Comparison of ENCODE assay signal across 8 cellular contexts in genomic region chr10:132420469-132421376, GRCh38. TPM values are rescaled to one million over a fixed set of nuclear protein-coding genes. Genes with fewer than 3 reads are reported as not detected.
DNase-seq lines count a peak whose midpoint lies in the region; ATAC-seq and TF ChIP-seq lines count a peak whose summit lies in the region.

No MANE protein-coding gene starts in this region.

- peaks cover 35% of the 10 kb centered on the region for H3K4me1 Mint-ChIP-seq in activated T-cell treated with anti-CD3 and anti-CD28 coated beads, Interleukin-2, amount 50 U/mL, for 4 hours (ENCODE audit: low read depth)
- H3K4me1 Mint-ChIP-seq in stimulated activated memory B cell treated with anti-CD40 and anti-IgM and Interleukin-4, amounts not matched to agents 10 μg/mL and 1 μg/mL and 100 μg/mL, for 72 hours: peaks cover 55% of the 10 kb centered on the region
- peaks cover 4 to 28% (median 12%) of the 10 kb centered on the region in 4 donors for H3K4me1 Mint-ChIP-seq in CD4-positive, alpha-beta memory T cell

- TF ChIP-seq CTCF in OCI-LY3 (IDR thresholded peaks at IDR 0.05; ENCODE audit: low read depth, low read length): no peak

- H3K9me3 ChIP-seq in OCI-LY3 (ENCODE audit: insufficient read depth, low read length): no peaks in the 10 kb centered on the region
- H3K9me3 ChIP-seq in CD4-positive, alpha-beta memory T cell (ENCODE audit: control insufficient read depth in 1 of 2, low read length in 2 of 2): no peaks in the 10 kb centered on the region

- no peak overlapping the region for H3K4me3 Mint-ChIP-seq in activated T-cell treated with anti-CD3 and anti-CD28 coated beads, Interleukin-2, amount 50 U/mL, for 4 hours
- no peak overlapping the region for H3K4me3 Mint-ChIP-seq in stimulated activated memory B cell treated with anti-CD40 and anti-IgM and Interleukin-4, amounts not matched to agents 10 μg/mL and 1 μg/mL and 100 μg/mL, for 72 hours
- H3K4me3 Mint-ChIP-seq in CD4-positive, alpha-beta memory T cell: no peak overlapping the region

- no peaks in the 10 kb centered on the region for H3K9me3 Mint-ChIP-seq in activated T-cell treated with anti-CD3 and anti-CD28 coated beads, Interleukin-2, amount 50 U/mL, for 4 hours
- no peaks in the 10 kb centered on the region for H3K9me3 Mint-ChIP-seq in stimulated activated memory B cell treated with anti-CD40 and anti-IgM and Interleukin-4, amounts not matched to agents 10 μg/mL and 1 μg/mL and 100 μg/mL, for 72 hours
- H3K9me3 Mint-ChIP-seq in CD4-positive, alpha-beta memory T cell: no peaks in the 10 kb centered on the region

- DNase-seq in activated T-cell treated with anti-CD3 and anti-CD28 coated beads, Interleukin-2, amount 50 U/mL, for 4 hours: no peak
- no peak for DNase-seq in activated T-cell treated with anti-CD3 and anti-CD28 coated beads for 4 hours
- DNase-seq in Right ventricle myocardium superior: no peak
- no peak for DNase-seq in CD4-positive, alpha-beta memory T cell

- peak overlapping the region; percentile 40; the same call in 1 of the 2 replicates for H3K4me2 ChIP-seq in OCI-LY3 (ENCODE audit: low read length)

- H3K36me3 Mint-ChIP-seq in activated T-cell treated with anti-CD3 and anti-CD28 coated beads, Interleukin-2, amount 50 U/mL, for 4 hours (ENCODE audit: insufficient read depth): no peaks in the 10 kb centered on the region
- H3K36me3 Mint-ChIP-seq in stimulated activated memory B cell treated with anti-CD40 and anti-IgM and Interleukin-4, amounts not matched to agents 10 μg/mL and 1 μg/mL and 100 μg/mL, for 72 hours: peaks cover under 1% of the 10 kb centered on the region
- H3K36me3 Mint-ChIP-seq in CD4-positive, alpha-beta memory T cell: peaks cover 0 to 1% of the 10 kb centered on the region in 2 donors

- no peak overlapping the region for H2AFZ ChIP-seq in OCI-LY3 (ENCODE audit: low read depth, low read length)

- H3K27ac Mint-ChIP-seq in stimulated activated memory B cell treated with anti-CD40 and anti-IgM and Interleukin-4, amounts not matched to agents 10 μg/mL and 1 μg/mL and 100 μg/mL, for 72 hours: peak overlapping the region; percentile 96
- H3K27ac Mint-ChIP-seq in CD4-positive, alpha-beta memory T cell: peak overlapping the region in 3 of 7 donors; percentile 42 to 73 (median 66)

- no peak overlapping the region for H3K4me3 ChIP-seq in OCI-LY3 (ENCODE audit: low read length)
- no peak overlapping the region for H3K4me3 ChIP-seq in CD4-positive, alpha-beta memory T cell (ENCODE audit: low read length in 2 of 2)

- no peaks in the 10 kb centered on the region for H4K20me1 ChIP-seq in OCI-LY3 (ENCODE audit: insufficient read depth, low read length)

- H3K4me1 ChIP-seq in OCI-LY3 (ENCODE audit: low read length): peaks cover 30% of the 10 kb centered on the region
- H3K4me1 ChIP-seq in CD4-positive, alpha-beta memory T cell (ENCODE audit: insufficient read depth, low read length): peaks cover 18% of the 10 kb centered on the region

- intact Hi-C loops in Right ventricle myocardium superior (cut with DNase I): no loop called here
- intact Hi-C loops in CD4-positive, alpha-beta memory T cell (cut with micrococcal nuclease): no loop called here

- peak; percentile 25 to 41 for ATAC-seq in activated T-cell treated with anti-CD3 and anti-CD28 coated beads, Interleukin-2, amount 50 U/mL, for 4 hours
- ATAC-seq in Right ventricle myocardium superior (ENCODE audit: poor library complexity): peak; percentile 47
- peak; percentile 47 for ATAC-seq in stimulated activated memory B cell treated with anti-CD40 and anti-IgM and Interleukin-4, amounts not matched to agents 10 μg/mL and 1 μg/mL and 100 μg/mL, for 72 hours
- ATAC-seq in activated CD4-positive, CD25-positive, alpha-beta regulatory T cell treated with anti-CD3 and anti-CD28 coated beads, Interleukin-2, amount 50 U/mL, for 24 hours: no peak
- ATAC-seq in HG03520 (IDR thresholded peaks at IDR 0.05; ENCODE audit: unreplicated experiment): no peak

- no peaks in the 10 kb centered on the region for H3K27me3 ChIP-seq in OCI-LY3 (ENCODE audit: low read depth, low read length)
- H3K27me3 ChIP-seq in CD4-positive, alpha-beta memory T cell (ENCODE audit: insufficient read depth, low read length): no peaks in the 10 kb centered on the region

- no peak overlapping the region for H3K27ac ChIP-seq in OCI-LY3 (ENCODE audit: low read length)
- H3K27ac ChIP-seq in CD4-positive, alpha-beta memory T cell (ENCODE audit: low read depth, low read length): no peak overlapping the region

- H3K9ac ChIP-seq in OCI-LY3 (ENCODE audit: low read length): peak overlapping the region; percentile 47; the same call in 1 of the 2 replicates

- H3K36me3 ChIP-seq in OCI-LY3 (replicated peaks; ENCODE audit: low read depth, low read length): no peaks in the 10 kb centered on the region
- H3K36me3 ChIP-seq in CD4-positive, alpha-beta memory T cell (ENCODE audit: insufficient read depth, low read length): no peaks in the 10 kb centered on the region

- no peaks in the 10 kb centered on the region for H3K27me3 Mint-ChIP-seq in activated T-cell treated with anti-CD3 and anti-CD28 coated beads, Interleukin-2, amount 50 U/mL, for 4 hours (ENCODE audit: low read depth)
- no peaks in the 10 kb centered on the region for H3K27me3 Mint-ChIP-seq in stimulated activated memory B cell treated with anti-CD40 and anti-IgM and Interleukin-4, amounts not matched to agents 10 μg/mL and 1 μg/mL and 100 μg/mL, for 72 hours
- H3K27me3 Mint-ChIP-seq in CD4-positive, alpha-beta memory T cell: no peaks in the 10 kb centered on the region

- POLR2A ChIA-PET in CD4-positive, alpha-beta memory T cell (lab: Charles Lee; ENCODE audit: partially characterized antibody): interaction anchor here (1.0 to 1.3 kb wide), 3 partner anchors 14 to 27 kb away, joined by 3 read pairs; no protein-coding TSS in a partner anchor

- CTCF ChIA-PET in CD4-positive, alpha-beta memory T cell (lab: Charles Lee; ENCODE audit: partially characterized antibody): no interaction called here

- H3K79me2 ChIP-seq in OCI-LY3 (ENCODE audit: low read length): no peaks in the 10 kb centered on the region

RNA-seq across cellular contexts. Expression of gene PWWP2B, which starts 23.7 kb away (rescaled TPM):
- 1 to 10 TPM; 3.3 to 4.3 (median 4.1) TPM for total RNA-seq in activated T-cell treated with anti-CD3 and anti-CD28 coated beads, Interleukin-2, amount 50 U/mL, for 4 hours
- total RNA-seq in Right ventricle myocardium superior: 23.0 TPM
- 1 to 10 TPM; 9.4 to 9.9 TPM for total RNA-seq in CD4-positive, alpha-beta memory T cell
- 1 to 10 TPM in 1 of 2 donors, under 1 TPM in 1; 0.92 to 3.2 TPM for polyA plus RNA-seq in CD4-positive, alpha-beta memory T cell

Comparison
In these comparisons a context has a peak if more than half of its experiments do, and no peak if none do; other contexts are left out.
1. ATAC-seq: peak in activated T-cell treated with anti-CD3 and anti-CD28 coated beads, Interleukin-2, amount 50 U/mL, for 4 hours (2 of 2), Right ventricle myocardium superior (single experiment) and stimulated activated memory B cell treated with anti-CD40 and anti-IgM and Interleukin-4, amounts not matched to agents 10 μg/mL and 1 μg/mL and 100 μg/mL, for 72 hours (single experiment); none in activated CD4-positive, CD25-positive, alpha-beta regulatory T cell treated with anti-CD3 and anti-CD28 coated beads, Interleukin-2, amount 50 U/mL, for 24 hours (0 of 2) and HG03520 (single experiment).